Comparison of ENCODE assay signal across 8 cellular contexts in genomic region chr12:1529862-1530591, GRCh38.
DNase-seq lines count a peak whose midpoint lies in the region; ATAC-seq, FAIRE-seq and TF ChIP-seq lines count a peak whose summit lies in the region.

No MANE protein-coding gene starts in this region.

- no peaks in the 10 kb centered on the region for H4K20me1 ChIP-seq in GM12878 (ENCODE audit: control insufficient read depth, insufficient read depth)

- no peaks in the 10 kb centered on the region for H3K9me3 Mint-ChIP-seq in HFFc6

- SMC1A ChIA-PET in GM12878 (lab: Charles Lee; ENCODE audit: uncharacterized antibody, unreplicated experiment) = interaction anchor here (1.0 to 4.6 kb wide), 3 partner anchors 45 to 412 kb away, joined by 3 to 20 read pairs (median 20); no protein-coding TSS in a partner anchor

- ATAC-seq in GM12878 (peak; percentile 2; the same call in 1 of the 3 replicates), thoracic aorta (ENCODE audit: insufficient number of reproducible peaks, low FRiP score, low read depth) (no peak), GM18867 (IDR thresholded peaks at IDR 0.05; ENCODE audit: unreplicated experiment) (no peak)

- peak overlapping the region; percentile 89 for H3K4me2 ChIP-seq in GM12878 (ENCODE audit: control insufficient read depth, insufficient read depth)

- no peak for FAIRE-seq in GM12878 (lab: Jason Lieb, UNC)

- intact Hi-C loops in GM12878 (cut with micrococcal nuclease; ENCODE audit: unreplicated experiment) = loop anchor here (5.0 kb wide), 2 partner anchors 108 to 413 kb away; no protein-coding TSS in a partner anchor

- TF ChIP-seq CTCF in HFFc6 (IDR thresholded peaks at IDR 0.05) (no peak), GM12878 (IDR thresholded peaks at IDR 0.05 in 2 of 3, conservative IDR thresholded peaks at IDR 0.05 in 1 of 3; ENCODE audit: control insufficient read depth in 2 of 3, extremely low read depth in 1 of 3, insufficient read depth in 1 of 3, low read depth in 3 of 3, low read length in 3 of 3) (no peak), kidney epithelial cell (IDR thresholded peaks at IDR 0.05; ENCODE audit: insufficient read depth, low read length, poor library complexity, severe bottlenecking) (no peak), thoracic aorta (IDR thresholded peaks at IDR 0.05) (no peak)

- H3K36me3 ChIP-seq in GM12878 (ENCODE audit: control insufficient read depth in 2 of 2, insufficient read depth in 2 of 2, low read length in 1 of 2) (no peaks in the 10 kb centered on the region), kidney epithelial cell (ENCODE audit: control insufficient read depth, insufficient read depth, low read length) (no peaks in the 10 kb centered on the region), thoracic aorta (no peaks in the 10 kb centered on the region)

- POLR2A ChIA-PET in GM12878 (lab: Charles Lee) = no interaction called here

- peaks cover 33% of the 10 kb centered on the region for H3K4me1 ChIP-seq in GM12878 (ENCODE audit: control insufficient read depth, insufficient read depth, low read length)
- peaks cover 0 to 14% of the 10 kb centered on the region in 2 donors for H3K4me1 ChIP-seq in thoracic aorta (ENCODE audit: control insufficient read depth in 1 of 2, low read depth in 2 of 2)

- peaks cover 77% of the 10 kb centered on the region for H3K4me1 Mint-ChIP-seq in HFFc6 (ENCODE audit: low read depth)

- CTCF ChIA-PET in GM12878 (lab: Yijun Ruan, JAX) = interaction anchor here (1.4 to 5.1 kb wide), 4 partner anchors 13 to 412 kb away, joined by 3 to 34 read pairs (median 14); no protein-coding TSS in a partner anchor

- H3K27ac ChIP-seq in GM12878 (ENCODE audit: control insufficient read depth, insufficient read depth) = no peak overlapping the region
- no peak overlapping the region for H3K27ac ChIP-seq in thoracic aorta

- H3K36me3 Mint-ChIP-seq in HFFc6 (ENCODE audit: low read depth) = peaks cover 34% of the 10 kb centered on the region

- H3K9me3 ChIP-seq in GM12878 (replicated peaks; ENCODE audit: control insufficient read depth, insufficient read depth, low read length) = no peaks in the 10 kb centered on the region
- H3K9me3 ChIP-seq in thoracic aorta = no peaks in the 10 kb centered on the region

- peaks cover 0 to 5% of the 10 kb centered on the region in 2 experiments; a peak in 1 of 4 replicates for H3K27me3 ChIP-seq in GM12878 (replicated peaks in 1 of 2; ENCODE audit: control insufficient read depth in 2 of 2, insufficient read depth in 2 of 2, low read length in 1 of 2)
- peaks cover 13% of the 10 kb centered on the region for H3K27me3 ChIP-seq in kidney epithelial cell (ENCODE audit: control insufficient read depth, insufficient read depth, low read length)
- H3K27me3 ChIP-seq in thoracic aorta (replicated peaks; ENCODE audit: insufficient read depth) = peaks cover 11% of the 10 kb centered on the region

- BruUV-seq in GM12878 (replicated peaks; lab: Mats Ljungman, UMichigan) = no TSS peak

- peak overlapping the region; percentile 97 for H3K27ac Mint-ChIP-seq in HFFc6

- TF ChIP-seq RAD21 in GM12878 (IDR thresholded peaks at IDR 0.05; ENCODE audit: insufficient read depth, low read depth, low read length) = no peak

- peaks cover 2% of the 10 kb centered on the region; the same call in 1 of the 2 replicates for H3K27me3 Mint-ChIP-seq in HFFc6 (ENCODE audit: insufficient read depth)

- H3K9ac ChIP-seq in GM12878 (ENCODE audit: control insufficient read depth, insufficient read depth, low read length) = peak overlapping the region; percentile 40; the same call in 1 of the 2 replicates

- DNase-seq in AG20443 (ENCODE audit: low spot score) (peak; percentile 85), HFFc6 (no peak), GM12878 (ENCODE audit: low read depth, low spot score) (no peak), kidney epithelial cell (ENCODE audit: low read depth) (no peak), thoracic aorta (ENCODE audit: low spot score) (no peak), GF-D8 (lab: John Stamatoyannopoulos, UW) (no peak), UCSD-AML1 (lab: John Stamatoyannopoulos, UW; ENCODE audit: unreplicated experiment) (no peak)

- H3K4me3 Mint-ChIP-seq in HFFc6 = peak overlapping the region; percentile 92

- no peak for TF ChIP-seq POLR2A in GM12878 (IDR thresholded peaks at IDR 0.05; ENCODE audit: low read depth, low read length)

- peaks cover 36% of the 10 kb centered on the region for H3K79me2 ChIP-seq in GM12878 (ENCODE audit: control insufficient read depth, insufficient read depth, low read length)

- TF ChIP-seq EP300 in GM12878 (IDR thresholded peaks at IDR 0.05; ENCODE audit: borderline replicate concordance in 1 of 2, control insufficient read depth in 1 of 2, low read depth in 2 of 2, low read length in 2 of 2) = no peak

- in situ Hi-C loops in GM12878 (cut with MboI) = no loop called here

- 12% methylated on average over 24 of the region's 101 CpGs for WGBS in GM12878 (ENCODE audit: insufficient coverage, insufficient replicate concordance, low lambda C conversion rate, missing lambda C conversion rate)

- H3K4me3 ChIP-seq in GM12878 (peak overlapping the region; percentile 78), kidney epithelial cell (ENCODE audit: low read depth, low read length) (peak overlapping the region; percentile 53), thoracic aorta (peak overlapping the region; percentile 72)

- RAD21 ChIA-PET in GM12878 (lab: Charles Lee; ENCODE audit: unreplicated experiment) = interaction anchor here (0.6 to 1.0 kb wide), 2 partner anchors 53 to 412 kb away, joined by 3 read pairs; no protein-coding TSS in a partner anchor

- H2AFZ ChIP-seq in GM12878 (ENCODE audit: control insufficient read depth, low read depth, low read length) = peak overlapping the region; percentile 50

TF ChIP-seq in GM12878, 131 proteins besides CTCF, POLR2A, EP300 and RAD21 (continues in another document):
- TF ChIP-seq CHD2 (IDR thresholded peaks at IDR 0.05; ENCODE audit: borderline replicate concordance, low read depth, low read length) (no peak), LARP7 (IDR thresholded peaks at IDR 0.05) (peak; percentile 81; the same call in 1 of the 2 replicates), NR2C1 (IDR thresholded peaks at IDR 0.05) (no peak), NBN (IDR thresholded peaks at IDR 0.05) (no peak), YY1 (IDR thresholded peaks at IDR 0.05; ENCODE audit: low read depth, low read length) (no peak), ZBTB4 (CRISPR knock-in tag; IDR thresholded peaks at IDR 0.05) (no peak), ZNF274 (IDR thresholded peaks at IDR 0.05; ENCODE audit: insufficient read depth, insufficient read length) (no peak), DPF2 (IDR thresholded peaks at IDR 0.05) (peak; percentile 60; the same call in 1 of the 2 replicates), HDGF (IDR thresholded peaks at IDR 0.05) (no peak), BCL11A (IDR thresholded peaks at IDR 0.05; ENCODE audit: low read depth, low read length) (no peak), FOS (IDR thresholded peaks at IDR 0.05; ENCODE audit: borderline replicate concordance, extremely low read depth, insufficient read length) (no peak), KDM1A (IDR thresholded peaks at IDR 0.05; ENCODE audit: borderline replicate concordance) (no peak), ESRRA (IDR thresholded peaks at IDR 0.05; ENCODE audit: low read length) (no peak), CHD1 (IDR thresholded peaks at IDR 0.05; ENCODE audit: low read depth, low read length) (no peak), MTA2 (IDR thresholded peaks at IDR 0.05; ENCODE audit: low read depth) (no peak), ATF7 (IDR thresholded peaks at IDR 0.05; ENCODE audit: low read depth) (no peak), EED (IDR thresholded peaks at IDR 0.05; ENCODE audit: low read depth) (no peak), ZNF622 (IDR thresholded peaks at IDR 0.05) (no peak), ETV6 (conservative IDR thresholded peaks at IDR 0.05 in 1 of 2, IDR thresholded peaks at IDR 0.05 in 1 of 2; ENCODE audit: borderline replicate concordance in 1 of 2, low read depth in 1 of 2) (no peak)
